In the genomic region with DNA sequence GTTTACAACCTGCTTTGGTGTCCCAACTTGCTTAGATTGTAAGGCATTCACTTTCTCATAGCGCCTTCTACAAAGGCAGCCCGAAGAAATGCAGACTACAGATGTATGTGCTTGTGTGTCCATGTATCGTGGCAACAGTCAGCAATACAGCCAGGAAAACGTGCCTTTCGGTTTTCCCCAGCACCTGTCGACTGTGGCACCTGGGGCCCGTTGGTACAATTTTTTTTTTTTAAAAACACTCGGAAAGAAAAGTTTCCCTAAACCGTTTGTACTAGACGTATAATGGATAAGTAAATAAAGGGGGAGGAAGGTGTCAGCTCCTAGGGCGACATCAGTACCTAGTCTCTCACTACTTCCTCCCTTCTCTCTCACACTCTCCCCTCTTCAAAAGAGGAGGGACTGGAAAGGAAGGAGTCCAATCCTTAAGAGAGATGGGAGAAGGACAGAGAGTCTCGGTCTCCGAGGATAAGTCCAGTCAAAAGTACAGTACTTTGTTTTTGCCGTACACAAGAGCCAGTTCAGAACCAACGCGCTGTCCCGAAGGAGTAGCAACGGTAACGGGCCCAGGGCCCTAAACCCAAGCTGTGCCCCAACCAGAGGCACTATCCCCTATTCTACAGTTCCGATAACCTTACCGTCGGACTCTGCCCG, we compare ENCODE assay signal across 8 cellular contexts. TPM values are rescaled to one million over a fixed set of nuclear protein-coding genes. Genes with fewer than 3 reads are reported as not detected.
A peak's percentile ranks its signal among the peaks of the same experiment; 100 is the strongest.
DNase-seq lines count a peak whose midpoint lies in the region; ATAC-seq and TF ChIP-seq lines count a peak whose summit lies in the region.

No MANE protein-coding gene starts in this region.

- DNase-seq in COR-L47 (lab: John Stamatoyannopoulos, UW), result peak; percentile 10
- DNase-seq in activated naive CD8-positive, alpha-beta T cell treated with anti-CD3 and anti-CD28 coated beads for 36 hours, result peak; percentile 27
- DNase-seq in heart right ventricle, result no peak
- peak; percentile 67 for DNase-seq in renal cortical epithelial cell (ENCODE audit: low read depth)
- no peak for DNase-seq in putamen (ENCODE audit: low spot score)

- no peaks in the 10 kb centered on the region for H3F3A ChIP-seq in OCI-LY1 (ENCODE audit: insufficient read depth, low read length)

- WGBS in heart right ventricle, 2 donors, result 0% methylated on average over 23 of the region's 23 CpGs

- H3K27me3 ChIP-seq in OCI-LY1 (ENCODE audit: insufficient read depth, low read length), result no peaks in the 10 kb centered on the region
- H3K27me3 ChIP-seq in heart right ventricle, result no peaks in the 10 kb centered on the region

- TF ChIP-seq CTCF in OCI-LY1 (IDR thresholded peaks at IDR 0.05; ENCODE audit: low read length) (no peak), heart right ventricle (IDR thresholded peaks at IDR 0.05) (no peak)

- H3K27ac ChIP-seq in OCI-LY1 (ENCODE audit: low read depth, low read length, poor library complexity, severe bottlenecking), result peak overlapping the region; percentile 87
- H3K27ac ChIP-seq in heart right ventricle, result peak overlapping the region; percentile 89 to 100 (median 96)

- H3K36me3 Mint-ChIP-seq in activated naive CD8-positive, alpha-beta T cell treated with anti-CD3 and anti-CD28 coated beads for 36 hours, result peaks cover 29% of the 10 kb centered on the region

- H3K4me3 ChIP-seq in OCI-LY1 (ENCODE audit: low read depth, low read length, poor library complexity, severe bottlenecking), result peak overlapping the region; percentile 98
- peak overlapping the region; percentile 80 to 99 (median 90) for H3K4me3 ChIP-seq in heart right ventricle

- peaks cover 83% of the 10 kb centered on the region for H3K79me2 ChIP-seq in OCI-LY1 (ENCODE audit: insufficient read depth, low read length)

- H2AFZ ChIP-seq in OCI-LY1 (ENCODE audit: low read length), result no peak overlapping the region

- H3K9me3 Mint-ChIP-seq in activated naive CD8-positive, alpha-beta T cell treated with anti-CD3 and anti-CD28 coated beads for 36 hours, result no peaks in the 10 kb centered on the region

- H3K27me3 Mint-ChIP-seq in activated naive CD8-positive, alpha-beta T cell treated with anti-CD3 and anti-CD28 coated beads for 36 hours, result no peaks in the 10 kb centered on the region

- peak overlapping the region; percentile 95 for H3K4me2 ChIP-seq in OCI-LY1 (ENCODE audit: low read length)

- no peak overlapping the region for H3K27ac Mint-ChIP-seq in activated naive CD8-positive, alpha-beta T cell treated with anti-CD3 and anti-CD28 coated beads for 36 hours

- H3K4me1 Mint-ChIP-seq in activated naive CD8-positive, alpha-beta T cell treated with anti-CD3 and anti-CD28 coated beads for 36 hours, result peaks cover 38% of the 10 kb centered on the region

- no peak overlapping the region for H3K4me3 Mint-ChIP-seq in activated naive CD8-positive, alpha-beta T cell treated with anti-CD3 and anti-CD28 coated beads for 36 hours

- ATAC-seq in GM19351 (IDR thresholded peaks at IDR 0.05; ENCODE audit: unreplicated experiment), result peak; percentile 16
- ATAC-seq in HG03521 (IDR thresholded peaks at IDR 0.05; ENCODE audit: unreplicated experiment), result peak; percentile 17
- peak in 7 of 8 donors; percentile 2 to 10 (median 5) for ATAC-seq in heart right ventricle

- H3K9me2 ChIP-seq in OCI-LY1 (ENCODE audit: low read depth, low read length), result no peaks in the 10 kb centered on the region

- 0 out of 2 replicates have a peak, but pooled peaks cover 2% of the 10 kb centered on the region for H4K20me1 ChIP-seq in OCI-LY1 (ENCODE audit: insufficient read depth, low read length)

- H3K9ac ChIP-seq in OCI-LY1 (ENCODE audit: low read length), result peak overlapping the region; percentile 99

- H3K36me3 ChIP-seq in OCI-LY1 (ENCODE audit: insufficient read depth, low read length) (peaks cover 53% of the 10 kb centered on the region), heart right ventricle (peaks cover 0 to 51% (median 11%) of the 10 kb centered on the region in 9 donors)

- intact Hi-C loops in heart right ventricle (cut with DNase I), result loop anchor here in 5 of 10 donors (1.0 to 10.0 kb wide), 8 partner anchors 92 to 382 kb away; partner anchors contain the start of genes CCDC88A (in 3 of the 5), CFAP36 (in 3 of the 5), CLHC1 (in 1 of the 5) and RPS27A (in 1 of the 5)

- no peaks in the 10 kb centered on the region for H3K9me3 ChIP-seq in OCI-LY1 (ENCODE audit: low read length)
- no peaks in the 10 kb centered on the region for H3K9me3 ChIP-seq in heart right ventricle

- H3K4me1 ChIP-seq in OCI-LY1 (ENCODE audit: insufficient read depth, low read length, severe bottlenecking) (peaks cover 42% of the 10 kb centered on the region), heart right ventricle (peaks cover 13 to 55% (median 37%) of the 10 kb centered on the region in 9 donors)

RNA-seq across cellular contexts. Expression of gene PPP4R3B, which starts 0.8 kb away (rescaled TPM):
- 10 to 100 TPM; 82.6 to 84.0 TPM for total RNA-seq in activated naive CD8-positive, alpha-beta T cell treated with anti-CD3 and anti-CD28 coated beads for 36 hours
- total RNA-seq in heart right ventricle (10 to 100 TPM; 21.3 to 29.0 (median 25.2) TPM), renal cortical epithelial cell (38.2 and 74.5 TPM in 2 replicates)
- polyA plus RNA-seq in heart right ventricle, result 10 to 100 TPM; 10.9 to 15.4 TPM

Comparison
In these comparisons a context has a peak if more than half of its experiments do, and no peak if none do; other contexts are left out.
1. DNase-seq: peak in COR-L47 (single experiment), activated naive CD8-positive, alpha-beta T cell treated with anti-CD3 and anti-CD28 coated beads for 36 hours (single experiment) and renal cortical epithelial cell (single experiment); none in heart right ventricle (0 of 2) and putamen (single experiment).
2. Peak in every context shown above with its lines, with median percentiles within 50 percentile points of each other: ATAC-seq.